Comparison of ENCODE assay signal across 14 cellular contexts in genomic region chr1:25548601-25549000, GRCh38. TPM values are rescaled to one million over a fixed set of nuclear protein-coding genes. Genes with fewer than 3 reads are reported as not detected.
A peak's percentile ranks its signal among the peaks of the same experiment; 100 is the strongest.
DNase-seq lines count a peak whose midpoint lies in the region; ATAC-seq and TF ChIP-seq lines count a peak whose summit lies in the region.
"Had no signal": no experiment of that assay in that cellular context is flagged by ENCODE, and none has a peak within 500 bp of the region (broad histone marks: within the 10 kb centered on the region; RNA-seq: fewer than 3 reads in every experiment).

No MANE protein-coding gene starts in this region.

- H3K27me3 ChIP-seq in ascending aorta (no peaks in the 10 kb centered on the region), spleen (replicated peaks in 1 of 7) (peaks cover 0 to 4% (median 0%) of the 10 kb centered on the region in 7 donors)
- H3K27me3 ChIP-seq: pancreas, SJSA1, suprapubic skin had no signal

- WGBS in spleen, 5 donors: 68 to 77% (median 73%) methylated on average over 4 of the region's 4 CpGs

- H3K27ac Mint-ChIP-seq in activated T-cell treated with anti-CD3 and anti-CD28 coated beads, Interleukin-2, amount 50 U/mL, for 24 hours: peak overlapping the region; percentile 93
- H3K27ac Mint-ChIP-seq in activated T-cell treated with anti-CD3 and anti-CD28 coated beads, Interleukin-2, amount 50 U/mL, for 72 hours: no peak overlapping the region

- H3K9me3 Mint-ChIP-seq in activated T-cell treated with anti-CD3 and anti-CD28 coated beads, Interleukin-2, amount 50 U/mL, for 24 hours: no peaks in the 10 kb centered on the region
- H3K9me3 Mint-ChIP-seq in activated T-cell treated with anti-CD3 and anti-CD28 coated beads, Interleukin-2, amount 50 U/mL, for 72 hours: peaks cover 3 to 4% of the 10 kb centered on the region in 2 donors

- H3K4me1 Mint-ChIP-seq in activated T-cell treated with anti-CD3 and anti-CD28 coated beads, Interleukin-2, amount 50 U/mL, for 24 hours (ENCODE audit: low read depth): peaks cover 87% of the 10 kb centered on the region
- peaks cover 80% of the 10 kb centered on the region for H3K4me1 Mint-ChIP-seq in activated T-cell treated with anti-CD3 and anti-CD28 coated beads, Interleukin-2, amount 50 U/mL, for 72 hours (ENCODE audit: low read depth)

- H3K27me3 Mint-ChIP-seq in activated T-cell treated with anti-CD3 and anti-CD28 coated beads, Interleukin-2, amount 50 U/mL, for 24 hours: no peaks in the 10 kb centered on the region
- no peaks in the 10 kb centered on the region for H3K27me3 Mint-ChIP-seq in activated T-cell treated with anti-CD3 and anti-CD28 coated beads, Interleukin-2, amount 50 U/mL, for 72 hours (ENCODE audit: low read depth)

- H3K36me3 ChIP-seq in ascending aorta (no peaks in the 10 kb centered on the region), spleen (peaks cover 0 to 6% (median 0%) of the 10 kb centered on the region in 6 donors)
- H3K36me3 ChIP-seq: pancreas, suprapubic skin had no signal

- H3K4me3 ChIP-seq in ascending aorta (no peak overlapping the region), spleen (no peak overlapping the region), foreskin fibroblast (ENCODE audit: low read depth in 1 of 2, low read length in 2 of 2) (no peak overlapping the region)
- H3K4me3 ChIP-seq: pancreas, SJSA1, suprapubic skin had no signal

- intact Hi-C loops in ascending aorta (cut with DNase I) (loop anchor here (10.0 kb wide), 1 partner anchor 304 kb away; the partner anchor contains the start of gene RSRP1), spleen (cut with DNase I; ENCODE audit: low total_unique reads) (no loop called here)

- ATAC-seq in activated T-cell treated with anti-CD3 and anti-CD28 coated beads, Interleukin-2, amount 50 U/mL, for 72 hours (replicated peaks in 1 of 2): no peak
- ATAC-seq in HG02610 (IDR thresholded peaks at IDR 0.05; ENCODE audit: unreplicated experiment): no peak

- no peak for TF ChIP-seq POLR2A in spleen (IDR thresholded peaks at IDR 0.05)

- H3K4me3 Mint-ChIP-seq in activated T-cell treated with anti-CD3 and anti-CD28 coated beads, Interleukin-2, amount 50 U/mL, for 24 hours: no peak overlapping the region
- peak overlapping the region in 1 of 2 donors; percentile 75 for H3K4me3 Mint-ChIP-seq in activated T-cell treated with anti-CD3 and anti-CD28 coated beads, Interleukin-2, amount 50 U/mL, for 72 hours

- no peaks in the 10 kb centered on the region for H3K36me3 Mint-ChIP-seq in activated T-cell treated with anti-CD3 and anti-CD28 coated beads, Interleukin-2, amount 50 U/mL, for 24 hours (ENCODE audit: low read depth)
- peaks cover 0 to 2% of the 10 kb centered on the region in 2 donors for H3K36me3 Mint-ChIP-seq in activated T-cell treated with anti-CD3 and anti-CD28 coated beads, Interleukin-2, amount 50 U/mL, for 72 hours (ENCODE audit: insufficient read depth in 2 of 2)

- H3K27ac ChIP-seq in ascending aorta: peak overlapping the region; percentile 86 to 89
- peak overlapping the region; percentile 58 to 92 (median 88) for H3K27ac ChIP-seq in spleen
- H3K27ac ChIP-seq: SJSA1, suprapubic skin had no signal

- no peak for DNase-seq in activated T-cell treated with anti-CD3 and anti-CD28 coated beads, Interleukin-2, amount 50 U/mL, for 24 hours
- DNase-seq in activated T-cell treated with anti-CD3 and anti-CD28 coated beads, Interleukin-2, amount 50 U/mL, for 72 hours: no peak
- DNase-seq in NCI-H69 (lab: John Stamatoyannopoulos, UW) (peak; percentile 13), ascending aorta (ENCODE audit: low spot score in 2 of 2) (no peak), spleen (no peak), NCI-H2196 treated with DMSO at 0.1 percent for 48 hours (lab: John Stamatoyannopoulos, UW; ENCODE audit: unreplicated experiment) (no peak), foreskin fibroblast (no peak)
- DNase-seq: mesenchymal stem cell, NCI-H2081 treated with DMSO at 0.1 percent for 48 hours, NCI-H82, pancreas had no signal

- H3K4me1 ChIP-seq in ascending aorta (peaks cover 22 to 62% of the 10 kb centered on the region in 2 donors), spleen (peaks cover 65 to 99% (median 96%) of the 10 kb centered on the region in 6 donors)

- TF ChIP-seq CTCF in ascending aorta (IDR thresholded peaks at IDR 0.05) (no peak), spleen (IDR thresholded peaks at IDR 0.05 in 8 of 11, conservative IDR thresholded peaks at IDR 0.05 in 3 of 11) (no peak), foreskin fibroblast (IDR thresholded peaks at IDR 0.05; ENCODE audit: low read depth, low read length) (no peak)

- no peaks in the 10 kb centered on the region for H3K9me3 ChIP-seq in ascending aorta
- no peaks in the 10 kb centered on the region for H3K9me3 ChIP-seq in spleen
- H3K9me3 ChIP-seq: pancreas, suprapubic skin had no signal

RNA-seq across cellular contexts. Expression of gene LDLRAP1, which starts 5.2 kb away (rescaled TPM):
- total RNA-seq in activated T-cell treated with anti-CD3 and anti-CD28 coated beads, Interleukin-2, amount 50 U/mL, for 72 hours: 10 to 100 TPM; 13.5 to 14.7 TPM
- total RNA-seq in ascending aorta (75.4 TPM), spleen (100 to 1,000 TPM in 1 of 7 donors, 10 to 100 TPM in 6; 62.6 to 105 (median 82.3) TPM)
- polyA plus RNA-seq in spleen: 10 to 100 TPM; 21.7 to 45.9 (median 28.4) TPM
